In the genomic region with DNA sequence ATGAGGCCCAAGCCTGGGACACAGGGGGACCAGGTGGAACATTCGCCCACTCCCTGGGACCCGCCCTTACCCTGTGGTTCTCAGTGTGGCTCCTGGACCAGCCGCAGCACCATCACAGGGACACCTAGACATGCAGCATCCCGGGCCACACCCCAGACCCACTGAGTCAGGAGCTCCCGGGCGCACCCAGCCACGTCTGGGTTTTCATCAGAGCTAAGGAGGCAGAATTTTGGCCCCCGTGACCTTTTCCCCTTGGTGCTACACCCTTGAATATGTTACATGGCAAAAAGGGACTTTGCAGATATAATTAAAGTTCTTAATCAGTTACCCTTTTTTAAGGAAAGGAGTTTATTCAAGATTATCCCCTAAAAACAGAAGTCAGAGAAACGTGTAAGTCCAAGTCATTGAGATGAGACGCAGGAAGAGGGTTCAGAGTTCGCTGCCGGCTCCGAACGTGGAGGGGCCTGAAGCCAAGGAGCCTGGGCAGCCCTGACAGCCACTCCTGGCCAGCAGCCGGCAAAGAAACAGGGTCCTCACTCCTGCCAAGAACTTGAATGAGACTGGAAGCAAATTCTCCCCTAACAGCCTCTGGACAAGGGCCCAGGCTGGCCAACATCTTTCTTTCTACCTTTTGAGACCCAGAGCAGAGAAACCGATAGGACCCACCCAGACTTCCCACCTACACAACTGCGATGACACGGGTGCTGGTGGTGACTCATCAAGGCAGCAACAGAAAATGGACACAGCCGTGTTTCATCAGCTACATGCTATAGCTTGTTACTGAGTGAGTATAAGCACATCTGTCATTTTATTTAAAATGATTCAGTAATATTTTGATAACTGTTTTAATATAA, we compare ENCODE assay signal across 9 cellular contexts. TPM values are rescaled to one million over a fixed set of nuclear protein-coding genes. Genes with fewer than 3 reads are reported as not detected.
DNase-seq lines count a peak whose midpoint lies in the region; ATAC-seq, FAIRE-seq and TF ChIP-seq lines count a peak whose summit lies in the region.
"Had no signal": no experiment of that assay in that cellular context is flagged by ENCODE, and none has a peak within 500 bp of the region (broad histone marks: within the 10 kb centered on the region; RNA-seq: fewer than 3 reads in every experiment).

No MANE protein-coding gene starts in this region.

- H3K27ac ChIP-seq in RWPE1: peak overlapping the region; percentile 94
- H3K27ac ChIP-seq in brain microvascular endothelial cell: no peak overlapping the region
- H3K27ac ChIP-seq in mucosa of rectum (ENCODE audit: low read depth in 2 of 2, low read length in 2 of 2): peak overlapping the region in 1 of 2 donors; percentile 17
- peak overlapping the region; percentile 54 for H3K27ac ChIP-seq in subcutaneous abdominal adipose tissue (ENCODE audit: low read depth, low read length)
- H3K27ac ChIP-seq in WERI-Rb-1: no peak overlapping the region
- H3K27ac ChIP-seq: SJSA1 had no signal

- ATAC-seq in GM21529 (IDR thresholded peaks at IDR 0.05; ENCODE audit: unreplicated experiment) (peak; percentile 19), HG02610 (IDR thresholded peaks at IDR 0.05; ENCODE audit: unreplicated experiment) (no peak)

- H3K4me1 ChIP-seq in mucosa of rectum (ENCODE audit: control insufficient read depth in 2 of 2, insufficient read depth in 2 of 2, low read length in 2 of 2): peaks cover 7 to 8% of the 10 kb centered on the region in 2 donors
- H3K4me1 ChIP-seq in subcutaneous abdominal adipose tissue (ENCODE audit: control insufficient read depth in 5 of 5, insufficient read depth in 5 of 5, low read length in 5 of 5): peaks cover 0 to 20% (median 15%) of the 10 kb centered on the region in 5 donors

- H3K27me3 ChIP-seq in brain microvascular endothelial cell (replicated peaks): no peaks in the 10 kb centered on the region
- peaks cover 0 to 1% of the 10 kb centered on the region in 2 donors for H3K27me3 ChIP-seq in mucosa of rectum (ENCODE audit: control insufficient read depth in 2 of 2, insufficient read depth in 2 of 2, low read length in 2 of 2)
- no peaks in the 10 kb centered on the region for H3K27me3 ChIP-seq in subcutaneous abdominal adipose tissue (ENCODE audit: control insufficient read depth in 5 of 5, insufficient read depth in 4 of 5, low read length in 5 of 5)
- no peaks in the 10 kb centered on the region for H3K27me3 ChIP-seq in WERI-Rb-1 (ENCODE audit: insufficient read depth, low read depth, severe bottlenecking)
- H3K27me3 ChIP-seq: SJSA1 had no signal

- H3K9ac ChIP-seq in mucosa of rectum (ENCODE audit: low read depth in 1 of 2, low read length in 2 of 2) (peak overlapping the region in 1 of 2 donors; percentile 76), subcutaneous abdominal adipose tissue (ENCODE audit: low read length in 5 of 5) (peak overlapping the region in 3 of 5 donors; percentile 63 to 75 (median 63))

- in situ Hi-C loops in brain microvascular endothelial cell (cut with HindIII; ENCODE audit: low pct_ligation_motif_present, low sequenced_read_pairs): no loop called here

- POLR2A ChIA-PET in RWPE1 (lab: Yijun Ruan, JAX; ENCODE audit: low non-redundant PET): interaction anchor here (0.6 to 1.0 kb wide), 2 partner anchors 28 to 59 kb away, joined by 4 read pairs; no protein-coding TSS in a partner anchor

- TF ChIP-seq CTCF in RWPE1 (conservative IDR thresholded peaks at IDR 0.05; ENCODE audit: low read depth): no peak
- TF ChIP-seq CTCF in brain microvascular endothelial cell (IDR thresholded peaks at IDR 0.05; ENCODE audit: low read depth, low read length, missing control alignments): no peak
- no peak for TF ChIP-seq CTCF in WERI-Rb-1 (IDR thresholded peaks at IDR 0.05; ENCODE audit: low read depth, low read length)

- CTCF ChIA-PET in RWPE1 (lab: Yijun Ruan, JAX): interaction anchor here (0.5 to 2.8 kb wide), 14 partner anchors 25 to 908 kb away, joined by 3 to 25 read pairs (median 4); no protein-coding TSS in a partner anchor

- H3K9me3 ChIP-seq in mucosa of rectum (ENCODE audit: control insufficient read depth in 2 of 2, low read length in 2 of 2): no peaks in the 10 kb centered on the region
- H3K9me3 ChIP-seq in subcutaneous abdominal adipose tissue (ENCODE audit: control insufficient read depth in 5 of 5, low read length in 5 of 5): no peaks in the 10 kb centered on the region
- no peaks in the 10 kb centered on the region for H3K9me3 ChIP-seq in WERI-Rb-1 (ENCODE audit: severe bottlenecking)
- H3K9me3 ChIP-seq: SJSA1 had no signal

- no peak for FAIRE-seq in GM12891 (lab: Jason Lieb, UNC)

- DNase-seq in RWPE1 (ENCODE audit: low spot score): peak; percentile 91
- DNase-seq in brain microvascular endothelial cell: peak; percentile 62
- DNase-seq in GM12891 (ENCODE audit: insufficient read length, low spot score): no peak
- no peak for DNase-seq in WERI-Rb-1

- H3K4me3 ChIP-seq in brain microvascular endothelial cell (ENCODE audit: low read depth, low read length): no peak overlapping the region
- H3K4me3 ChIP-seq in mucosa of rectum (ENCODE audit: low read length in 2 of 2): peak overlapping the region; percentile 68 to 71
- peak overlapping the region in 4 of 5 donors; percentile 60 to 78 (median 72) for H3K4me3 ChIP-seq in subcutaneous abdominal adipose tissue (ENCODE audit: low read depth in 1 of 5, low read length in 5 of 5)
- H3K4me3 ChIP-seq in WERI-Rb-1 (ENCODE audit: low read depth, low read length): no peak overlapping the region

- no peak for TF ChIP-seq POLR2A in GM12891 (IDR thresholded peaks at IDR 0.05; ENCODE audit: low read depth, low read length)

- no peaks in the 10 kb centered on the region for H3K36me3 ChIP-seq in brain microvascular endothelial cell (replicated peaks)
- no peaks in the 10 kb centered on the region for H3K36me3 ChIP-seq in mucosa of rectum (ENCODE audit: control insufficient read depth in 2 of 2, insufficient read depth in 2 of 2, low read length in 2 of 2)
- H3K36me3 ChIP-seq in subcutaneous abdominal adipose tissue (ENCODE audit: control insufficient read depth in 5 of 5, insufficient read depth in 5 of 5, low read length in 5 of 5): no peaks in the 10 kb centered on the region
- no peaks in the 10 kb centered on the region for H3K36me3 ChIP-seq in WERI-Rb-1
- H3K36me3 ChIP-seq: SJSA1 had no signal

TF ChIP-seq in GM12891, 5 proteins besides CTCF, POLR2A, EP300 and RAD21:
- no peak for TF ChIP-seq TAF1 (IDR thresholded peaks at IDR 0.05; ENCODE audit: low read depth, low read length)
- no peak for TF ChIP-seq PAX5 (IDR thresholded peaks at IDR 0.05; ENCODE audit: insufficient read depth, low read length, severe bottlenecking)
- no peak for TF ChIP-seq POLR2AphosphoS5 (IDR thresholded peaks at IDR 0.05; ENCODE audit: low read depth, low read length)
- no peak for TF ChIP-seq SPI1 (IDR thresholded peaks at IDR 0.05; ENCODE audit: low read depth, low read length)
- no peak for TF ChIP-seq POU2F2 (IDR thresholded peaks at IDR 0.05; ENCODE audit: low read depth, low read length)

RNA-seq across cellular contexts. Expression of gene BFSP1, which starts 25.3 kb away (rescaled TPM):
- 0.06 TPM for polyA plus RNA-seq in GM12891 (2012; ENCODE audit: low read depth, missing spikeins)

Comparison
In these comparisons a context has a peak if more than half of its experiments do, and no peak if none do; other contexts are left out.
1. DNase-seq: peak in RWPE1 (single experiment) and brain microvascular endothelial cell (single experiment); none in GM12891 (single experiment) and WERI-Rb-1 (single experiment).
2. H3K27ac ChIP-seq: peak in RWPE1 (single experiment) and subcutaneous abdominal adipose tissue (single experiment); none in brain microvascular endothelial cell (single experiment) and WERI-Rb-1 (single experiment).
3. H3K4me3 ChIP-seq: peak in mucosa of rectum (2 of 2) and subcutaneous abdominal adipose tissue (4 of 5); none in brain microvascular endothelial cell (single experiment) and WERI-Rb-1 (single experiment).